13 cellular contexts compared by ENCODE assay signal in genomic region chr6:15763827-15764226, GRCh38.
DNase-seq lines count a peak whose midpoint lies in the region; ATAC-seq, FAIRE-seq and TF ChIP-seq lines count a peak whose summit lies in the region.
"Had no signal": no experiment of that assay in that cellular context is flagged by ENCODE, and none has a peak within 500 bp of the region (broad histone marks: within the 10 kb centered on the region; RNA-seq: fewer than 3 reads in every experiment).

No MANE protein-coding gene starts in this region.

- peak; percentile 81 for ATAC-seq in HepG2
- no peak for ATAC-seq in GM21825 (IDR thresholded peaks at IDR 0.05; ENCODE audit: unreplicated experiment)

- intact Hi-C loops in HepG2 (cut with micrococcal nuclease; ENCODE audit: unreplicated experiment): no loop called here

- FAIRE-seq in bronchial epithelial cell (lab: Jason Lieb, UNC): no peak
- no peak for FAIRE-seq in HepG2 (lab: Jason Lieb, UNC)
- FAIRE-seq in urothelium cell line (lab: Jason Lieb, UNC): no peak
- FAIRE-seq: H54 had no signal

- CTCF ChIA-PET in HepG2 (lab: Yijun Ruan, JAX; ENCODE audit: low intra/inter-chr PET ratio, low total read pairs) (no interaction called here), GM10248 (lab: Yijun Ruan, JAX) (interaction anchor here (1.0 kb wide), 1 partner anchor 16 kb away, joined by 3 read pairs; no protein-coding TSS in a partner anchor)

- H3K4me3 ChIP-seq in bronchial epithelial cell (ENCODE audit: low read depth, low read length) (no peak overlapping the region), HepG2 (replicated peaks in 1 of 3; ENCODE audit: insufficient read depth in 1 of 3, low read depth in 2 of 3, low read length in 3 of 3) (no peak overlapping the region)
- H3K4me3 ChIP-seq: breast epithelium had no signal

- no peak overlapping the region for H3K27ac ChIP-seq in HepG2 (ENCODE audit: extremely low read length, insufficient read depth, low read length)
- H3K27ac ChIP-seq: breast epithelium had no signal

- TF ChIP-seq CTCF in bronchial epithelial cell (IDR thresholded peaks at IDR 0.05; ENCODE audit: insufficient read depth, low read length, severe bottlenecking): no peak
- no peak for TF ChIP-seq CTCF in HepG2 (CRISPR knock-in tag; IDR thresholded peaks at IDR 0.05)
- TF ChIP-seq CTCF in GM10248 (IDR thresholded peaks at IDR 0.05; ENCODE audit: control extremely low read depth, extremely low read depth, low read depth, missing control alignments): no peak

- H3K79me2 ChIP-seq in HepG2 (ENCODE audit: insufficient read depth, low read length): no peaks in the 10 kb centered on the region

- H3K9me3 ChIP-seq in HepG2 (ENCODE audit: low read length): no peaks in the 10 kb centered on the region
- H3K9me3 ChIP-seq: breast epithelium had no signal

- peak; percentile 23 for DNase-seq in stimulated activated CD4-positive, alpha-beta T cell treated with anti-CD3 and anti-CD28 coated beads, Interleukin-1b, Interleukin-23, amount 100 ng/mL, for 48 hours
- no peak for DNase-seq in stimulated activated CD4-positive, alpha-beta T cell treated with anti-CD3 and anti-CD28 coated beads, Interleukin-2, amount 100 ng/mL, for 48 hours
- DNase-seq in bronchial epithelial cell (ENCODE audit: low read depth): peak; percentile 48
- peak; percentile 55 for DNase-seq in HepG2 (ENCODE audit: low spot score)
- peak; percentile 46 for DNase-seq in urothelium cell line (ENCODE audit: low spot score)
- no peak for DNase-seq in GM10248 (ENCODE audit: extremely low spot score)
- no peak for DNase-seq in activated CD4-positive, CD25-positive, alpha-beta regulatory T cell treated with anti-CD3 and anti-CD28 coated beads, Interleukin-2, amount 50 U/mL, for 72 hours
- DNase-seq: C1 segment of cervical spinal cord, NCI-H2081 treated with DMSO at 0.1 percent for 48 hours, posterior cingulate gyrus had no signal

- TF ChIP-seq EP300 in HepG2 (IDR thresholded peaks at IDR 0.05; ENCODE audit: low read depth in 2 of 2, low read length in 2 of 2): no peak
- TF ChIP-seq EP300 in HepG2 (CRISPR knock-in tag; IDR thresholded peaks at IDR 0.05; ENCODE audit: borderline replicate concordance): no peak

- WGBS in HepG2 (ENCODE audit: low lambda C conversion rate): 2% methylated on average over 8 of the region's 8 CpGs

- POLR2A ChIA-PET in HepG2 (lab: Yijun Ruan, JAX): no interaction called here
- POLR2A ChIA-PET in GM10248 (lab: Yijun Ruan, JAX): no interaction called here

- H4K20me1 ChIP-seq in HepG2 (ENCODE audit: insufficient read depth, low read length): no peaks in the 10 kb centered on the region

- BruUV-seq in HepG2 (replicated peaks; lab: Mats Ljungman, UMichigan): no TSS peak

- H3K9ac ChIP-seq in HepG2 (ENCODE audit: insufficient read depth, low read depth, low read length): no peak overlapping the region

- no peak for TF ChIP-seq POLR2A in HepG2 (IDR thresholded peaks at IDR 0.05; ENCODE audit: insufficient read depth in 1 of 2, low read depth in 2 of 2, low read length in 2 of 2)

- H3K4me1 ChIP-seq in HepG2 (ENCODE audit: insufficient read depth, low read length): peaks cover 13% of the 10 kb centered on the region
- H3K4me1 ChIP-seq: breast epithelium had no signal

- H2AFZ ChIP-seq in HepG2 (ENCODE audit: low read length): no peak overlapping the region

- H3K36me3 ChIP-seq in bronchial epithelial cell (ENCODE audit: control insufficient read depth, insufficient read depth, low read length) (no peaks in the 10 kb centered on the region), HepG2 (replicated peaks in 1 of 2; ENCODE audit: control insufficient read depth in 1 of 2, insufficient read depth in 2 of 2, low read length in 2 of 2) (no peaks in the 10 kb centered on the region)
- H3K36me3 ChIP-seq: breast epithelium had no signal

- H3K4me2 ChIP-seq in HepG2 (ENCODE audit: low read depth, low read length): no peak overlapping the region

- in situ Hi-C loops in HepG2 (cut with HindIII; ENCODE audit: extremely low pct_ligation_motif_present, low pct_unique_long_range_greater_than_20kb): no loop called here

- H3K27me3 ChIP-seq in bronchial epithelial cell (ENCODE audit: control insufficient read depth, insufficient read depth, low read length): no peaks in the 10 kb centered on the region
- H3K27me3 ChIP-seq in HepG2 (ENCODE audit: control insufficient read depth in 1 of 2, insufficient read depth in 2 of 2, low read length in 2 of 2): peaks cover 0 to 4% of the 10 kb centered on the region in 2 experiments; a peak in 1 of 5 replicates
- H3K27me3 ChIP-seq: breast epithelium had no signal

- TF ChIP-seq RAD21 in HepG2 (CRISPR knock-in tag; IDR thresholded peaks at IDR 0.05): no peak

TF ChIP-seq in HepG2, 621 proteins besides CTCF, POLR2A, EP300 and RAD21 (continues in another document):
- TF ChIP-seq ZNF296 (CRISPR knock-in tag; conservative IDR thresholded peaks at IDR 0.05) (no peak), TIGD3 (CRISPR knock-in tag; IDR thresholded peaks at IDR 0.05; ENCODE audit: borderline replicate concordance) (no peak), ZNF569 (CRISPR knock-in tag; IDR thresholded peaks at IDR 0.05; ENCODE audit: borderline replicate concordance) (no peak), RXRA (CRISPR knock-in tag; IDR thresholded peaks at IDR 0.05) (peak; percentile 46; the same call in 1 of the 2 replicates), ZNF678 (CRISPR knock-in tag; IDR thresholded peaks at IDR 0.05) (no peak), KDM1A (CRISPR knock-in tag; IDR thresholded peaks at IDR 0.05) (no peak), RARG (CRISPR knock-in tag; IDR thresholded peaks at IDR 0.05; ENCODE audit: low read depth) (no peak), ARID2 (CRISPR knock-in tag; IDR thresholded peaks at IDR 0.05; ENCODE audit: borderline replicate concordance) (no peak), ZNF737 (CRISPR knock-in tag; IDR thresholded peaks at IDR 0.05; ENCODE audit: borderline replicate concordance) (no peak), SRF (IDR thresholded peaks at IDR 0.05; ENCODE audit: low read depth, low read length) (no peak), HNF4A (CRISPR knock-in tag; IDR thresholded peaks at IDR 0.05) (peak; percentile 32; the same call in 1 of the 2 replicates), TOE1 (CRISPR knock-in tag; IDR thresholded peaks at IDR 0.05) (no peak), SP5 (CRISPR knock-in tag; IDR thresholded peaks at IDR 0.05; ENCODE audit: borderline replicate concordance, low read depth) (no peak), TCF7 (IDR thresholded peaks at IDR 0.05; ENCODE audit: low read depth) (peak; percentile 73), HMG20A (CRISPR knock-in tag; IDR thresholded peaks at IDR 0.05; ENCODE audit: borderline replicate concordance) (peak; percentile 37; the same call in 1 of the 2 replicates), CENPBD1 (CRISPR knock-in tag; IDR thresholded peaks at IDR 0.05; ENCODE audit: borderline replicate concordance, low read depth) (no peak), PBX2 (CRISPR knock-in tag; IDR thresholded peaks at IDR 0.05) (no peak), IRX3 (CRISPR knock-in tag; IDR thresholded peaks at IDR 0.05; ENCODE audit: borderline replicate concordance, low read depth) (no peak), IRF9 (CRISPR knock-in tag; IDR thresholded peaks at IDR 0.05; ENCODE audit: borderline replicate concordance) (no peak), ZKSCAN5 (CRISPR knock-in tag; IDR thresholded peaks at IDR 0.05) (no peak), ZNF362 (CRISPR knock-in tag; IDR thresholded peaks at IDR 0.05; ENCODE audit: borderline replicate concordance) (no peak), SOX5 (CRISPR knock-in tag; IDR thresholded peaks at IDR 0.05; ENCODE audit: borderline replicate concordance) (peak; percentile 21; the same call in 1 of the 2 replicates), ZNF3 (CRISPR knock-in tag; IDR thresholded peaks at IDR 0.05) (no peak)

Comparison
In these comparisons a context has a peak if more than half of its experiments do, and no peak if none do; other contexts are left out.
1. DNase-seq: peak in stimulated activated CD4-positive, alpha-beta T cell treated with anti-CD3 and anti-CD28 coated beads, Interleukin-1b, Interleukin-23, amount 100 ng/mL, for 48 hours (single experiment), bronchial epithelial cell (single experiment), HepG2 (single experiment) and urothelium cell line (single experiment); none in stimulated activated CD4-positive, alpha-beta T cell treated with anti-CD3 and anti-CD28 coated beads, Interleukin-2, amount 100 ng/mL, for 48 hours (0 of 2), GM10248 (single experiment) and activated CD4-positive, CD25-positive, alpha-beta regulatory T cell treated with anti-CD3 and anti-CD28 coated beads, Interleukin-2, amount 50 U/mL, for 72 hours (single experiment).